In genomic region chrX:14641681-14642655, GRCh38 we compare ENCODE assay signal across 18 cellular contexts.
DNase-seq lines count a peak whose midpoint lies in the region; ATAC-seq, FAIRE-seq and TF ChIP-seq lines count a peak whose summit lies in the region.
"Had no signal": no experiment of that assay in that cellular context is flagged by ENCODE, and none has a peak within 500 bp of the region (broad histone marks: within the 10 kb centered on the region; RNA-seq: fewer than 3 reads in every experiment).

No MANE protein-coding gene starts in this region.

- H3K36me3 ChIP-seq in HepG2 (replicated peaks in 1 of 2; ENCODE audit: control insufficient read depth in 1 of 2, insufficient read depth in 2 of 2, low read length in 2 of 2) (no peaks in the 10 kb centered on the region), right lobe of liver (no peaks in the 10 kb centered on the region)
- H3K36me3 ChIP-seq: BLaER1 treated with 17β-estradiol and CSF1 and Interleukin-3, amounts not matched to agents 10 nM and 100 nM had no signal

- no peak for ATAC-seq in HepG2
- no peak for ATAC-seq in right lobe of liver
- ATAC-seq in HG03565 (IDR thresholded peaks at IDR 0.05; ENCODE audit: unreplicated experiment): no peak

- H4K20me1 ChIP-seq in HepG2 (ENCODE audit: insufficient read depth, low read length): no peaks in the 10 kb centered on the region
- H4K20me1 ChIP-seq: BLaER1 treated with 17β-estradiol and CSF1 and Interleukin-3, amounts not matched to agents 10 nM and 100 nM had no signal

- in situ Hi-C loops in HepG2 (cut with HindIII; ENCODE audit: extremely low pct_ligation_motif_present, low pct_unique_long_range_greater_than_20kb): no loop called here

- H3K9me3 ChIP-seq in HepG2 (ENCODE audit: low read length) (no peaks in the 10 kb centered on the region), right lobe of liver (no peaks in the 10 kb centered on the region)
- H3K9me3 ChIP-seq: BLaER1 treated with 17β-estradiol and CSF1 and Interleukin-3, amounts not matched to agents 10 nM and 100 nM had no signal

- H3K4me1 ChIP-seq in HepG2 (ENCODE audit: insufficient read depth, low read length) (no peaks in the 10 kb centered on the region), right lobe of liver (no peaks in the 10 kb centered on the region)
- H3K4me1 ChIP-seq: BLaER1 treated with 17β-estradiol and CSF1 and Interleukin-3, amounts not matched to agents 10 nM and 100 nM had no signal

- TF ChIP-seq CTCF in HepG2 (CRISPR knock-in tag; IDR thresholded peaks at IDR 0.05): no peak
- TF ChIP-seq CTCF in right lobe of liver (IDR thresholded peaks at IDR 0.05): no peak

- 83% methylated on average over 2 of the region's 4 CpGs for WGBS in HepG2 (ENCODE audit: low lambda C conversion rate)
- 46% methylated on average over 4 of the region's 4 CpGs for WGBS in right lobe of liver (ENCODE audit: insufficient coverage, low coverage, low lambda C conversion rate, missing lambda C conversion rate)

- H3K9ac ChIP-seq in HepG2 (ENCODE audit: insufficient read depth, low read depth, low read length): no peak overlapping the region
- H3K9ac ChIP-seq: BLaER1 treated with 17β-estradiol and CSF1 and Interleukin-3, amounts not matched to agents 10 nM and 100 nM had no signal

- H3K27ac ChIP-seq in HepG2 (ENCODE audit: extremely low read length, insufficient read depth, low read length) (no peak overlapping the region), right lobe of liver (no peak overlapping the region)
- H3K27ac ChIP-seq: BLaER1 treated with 17β-estradiol and CSF1 and Interleukin-3, amounts not matched to agents 10 nM and 100 nM had no signal

- intact Hi-C loops in HepG2 (cut with micrococcal nuclease; ENCODE audit: unreplicated experiment): no loop called here
- intact Hi-C loops in right lobe of liver (cut with DNase I): no loop called here

- no peak for TF ChIP-seq EP300 in HepG2 (IDR thresholded peaks at IDR 0.05; ENCODE audit: low read depth in 2 of 2, low read length in 2 of 2)
- TF ChIP-seq EP300 in HepG2 (CRISPR knock-in tag; IDR thresholded peaks at IDR 0.05; ENCODE audit: borderline replicate concordance): no peak

- TF ChIP-seq POLR2A in HepG2 (IDR thresholded peaks at IDR 0.05; ENCODE audit: insufficient read depth in 1 of 2, low read depth in 2 of 2, low read length in 2 of 2) (no peak), right lobe of liver (IDR thresholded peaks at IDR 0.05) (no peak)

- FAIRE-seq in HepG2 (lab: Jason Lieb, UNC): peak; percentile 26

- no peak for TF ChIP-seq RAD21 in HepG2 (CRISPR knock-in tag; IDR thresholded peaks at IDR 0.05)

- no peak overlapping the region for H3K4me2 ChIP-seq in HepG2 (ENCODE audit: low read depth, low read length)
- H3K4me2 ChIP-seq: BLaER1 treated with 17β-estradiol and CSF1 and Interleukin-3, amounts not matched to agents 10 nM and 100 nM had no signal

- no peak overlapping the region for H3K4me3 ChIP-seq in HepG2 (replicated peaks in 1 of 3; ENCODE audit: insufficient read depth in 1 of 3, low read depth in 2 of 3, low read length in 3 of 3)
- no peak overlapping the region for H3K4me3 ChIP-seq in right lobe of liver
- H3K4me3 ChIP-seq: BLaER1 treated with 17β-estradiol and CSF1 and Interleukin-3, amounts not matched to agents 10 nM and 100 nM had no signal

- DNase-seq in HepG2 (ENCODE audit: low spot score) (no peak), right lobe of liver (no peak), NCI-H446 (lab: John Stamatoyannopoulos, UW) (peak; percentile 5 to 62), cerebellar nuclear complex (lab: John Stamatoyannopoulos, UW) (peak; percentile 3 to 39), CD1c-positive myeloid dendritic cell (ENCODE audit: extremely low spot score) (no peak), activated T-cell treated with anti-CD3 and anti-CD28 coated beads for 4 hours (no peak)
- DNase-seq: 8988T; ACHN; Calu3; CD4-positive, alpha-beta T cell; DMS153; DMS79 treated with DMSO at 0.1 percent for 48 hours; GF-D8; HCEC 1CT; HFFc6; KG1 had no signal

- no peak overlapping the region for H2AFZ ChIP-seq in HepG2 (ENCODE audit: low read length)

- no TSS peak for BruUV-seq in HepG2 (replicated peaks; lab: Mats Ljungman, UMichigan)

- CTCF ChIA-PET in HepG2 (lab: Yijun Ruan, JAX; ENCODE audit: low intra/inter-chr PET ratio, low total read pairs): no interaction called here

- POLR2A ChIA-PET in HepG2 (lab: Yijun Ruan, JAX): no interaction called here

- H3K79me2 ChIP-seq in HepG2 (ENCODE audit: insufficient read depth, low read length): no peaks in the 10 kb centered on the region

- H3K27me3 ChIP-seq in HepG2 (ENCODE audit: control insufficient read depth in 1 of 2, insufficient read depth in 2 of 2, low read length in 2 of 2): no peaks in the 10 kb centered on the region
- H3K27me3 ChIP-seq in right lobe of liver: no peaks in the 10 kb centered on the region

TF ChIP-seq in HepG2, 621 proteins besides CTCF, POLR2A, EP300 and RAD21:
- TF ChIP-seq ZNF556 (CRISPR knock-in tag; IDR thresholded peaks at IDR 0.05; ENCODE audit: borderline replicate concordance): no peak
- TF ChIP-seq ATF6 (CRISPR knock-in tag; conservative IDR thresholded peaks at IDR 0.05): no peak
- no peak for TF ChIP-seq ZNF629 (CRISPR knock-in tag; conservative IDR thresholded peaks at IDR 0.05)
- TF ChIP-seq ZNF547 (CRISPR knock-in tag; IDR thresholded peaks at IDR 0.05): no peak
- TF ChIP-seq SOX5 (CRISPR knock-in tag; IDR thresholded peaks at IDR 0.05; ENCODE audit: borderline replicate concordance): no peak
- no peak for TF ChIP-seq ZNF256 (CRISPR knock-in tag; conservative IDR thresholded peaks at IDR 0.05)
- TF ChIP-seq KLF9 (CRISPR knock-in tag; IDR thresholded peaks at IDR 0.05; ENCODE audit: low read depth): no peak
- no peak for TF ChIP-seq ZBTB7B (CRISPR knock-in tag; IDR thresholded peaks at IDR 0.05)
- no peak for TF ChIP-seq TRIM24 (CRISPR knock-in tag; IDR thresholded peaks at IDR 0.05)
- TF ChIP-seq KMT2B (CRISPR knock-in tag; IDR thresholded peaks at IDR 0.05): no peak
- no peak for TF ChIP-seq NR0B2 (CRISPR knock-in tag; IDR thresholded peaks at IDR 0.05)
- no peak for TF ChIP-seq HES4 (CRISPR knock-in tag; IDR thresholded peaks at IDR 0.05; ENCODE audit: borderline replicate concordance)
- TF ChIP-seq THAP8 (CRISPR knock-in tag; IDR thresholded peaks at IDR 0.05; ENCODE audit: borderline replicate concordance): no peak
- TF ChIP-seq ZBTB1 (CRISPR knock-in tag; IDR thresholded peaks at IDR 0.05; ENCODE audit: borderline replicate concordance): no peak
- TF ChIP-seq ZNF276 (CRISPR knock-in tag; IDR thresholded peaks at IDR 0.05; ENCODE audit: low read depth): no peak
- TF ChIP-seq CHD4 (IDR thresholded peaks at IDR 0.05; ENCODE audit: borderline replicate concordance, low read length): no peak
- TF ChIP-seq ZNF432 (CRISPR knock-in tag; IDR thresholded peaks at IDR 0.05; ENCODE audit: borderline replicate concordance): no peak
- TF ChIP-seq ARID2 (CRISPR knock-in tag; IDR thresholded peaks at IDR 0.05; ENCODE audit: borderline replicate concordance): no peak
- TF ChIP-seq BRCA1 (CRISPR knock-in tag; IDR thresholded peaks at IDR 0.05): no peak
TF ChIP-seq in HepG2: peak in this region for 0.

Comparison
In these comparisons a context has a peak if more than half of its experiments do, and no peak if none do; other contexts are left out.
1. DNase-seq: peak in NCI-H446 (2 of 2) and cerebellar nuclear complex (2 of 2); none in HepG2 (single experiment), right lobe of liver (0 of 3), CD1c-positive myeloid dendritic cell (single experiment) and activated T-cell treated with anti-CD3 and anti-CD28 coated beads for 4 hours (single experiment).